ENCODE assay signal across 19 cellular contexts in the genomic region with DNA sequence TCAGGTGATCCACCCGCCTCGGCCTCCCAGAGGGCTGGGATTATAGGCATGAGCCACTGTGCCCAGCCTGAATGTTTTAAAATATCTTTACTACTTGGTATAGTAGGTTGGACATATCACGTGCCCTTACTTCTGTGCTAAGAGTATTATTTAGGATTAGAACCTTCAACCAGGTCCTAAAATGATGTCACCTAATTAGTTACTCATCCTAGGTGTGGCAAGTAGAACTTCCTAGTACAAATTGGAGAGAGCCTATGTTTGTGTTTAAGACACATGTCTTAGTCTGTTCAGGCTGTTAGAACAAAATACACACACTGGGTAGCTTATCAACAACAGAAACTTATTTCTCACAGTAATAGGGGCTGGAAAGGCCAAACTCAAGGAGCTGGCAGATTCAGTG. TPM values are rescaled to one million over a fixed set of nuclear protein-coding genes. Genes with fewer than 3 reads are reported as not detected.
DNase-seq lines count a peak whose midpoint lies in the region; FAIRE-seq and TF ChIP-seq lines count a peak whose summit lies in the region.
"Had no signal": no experiment of that assay in that cellular context is flagged by ENCODE, and none has a peak within 500 bp of the region (broad histone marks: within the 10 kb centered on the region; RNA-seq: fewer than 3 reads in every experiment).

No MANE protein-coding gene starts in this region.

- peaks cover 41% of the 10 kb centered on the region for H3K4me1 ChIP-seq in BLaER1
- peaks cover 13% of the 10 kb centered on the region for H3K4me1 ChIP-seq in keratinocyte (ENCODE audit: control insufficient read depth, extremely low read depth, insufficient read depth, low read length)
- H3K4me1 ChIP-seq in H9 (ENCODE audit: insufficient read depth, low read length) = peaks cover 8% of the 10 kb centered on the region

- dilution Hi-C loops in keratinocyte (cut with MboI; ENCODE audit: extremely low pct_ligation_motif_present, low sequenced_read_pairs) = no loop called here

- H3K79me1 ChIP-seq in H9 (ENCODE audit: insufficient read depth, low read depth, low read length, poor library complexity, severe bottlenecking) = no peaks in the 10 kb centered on the region

- no peak overlapping the region for H3K18ac ChIP-seq in H9 (ENCODE audit: insufficient read length, low read depth, low read length)

- WGBS in H9 (ENCODE audit: extremely low coverage, insufficient read length, low lambda C conversion rate) = no CpG with 5 or more reads among the region's 3 CpGs

- no peak overlapping the region for H2AFZ ChIP-seq in keratinocyte (ENCODE audit: control insufficient read depth, low read length)
- H2AFZ ChIP-seq in H9 (ENCODE audit: low read length) = no peak overlapping the region

- no peaks in the 10 kb centered on the region for H3K9me1 ChIP-seq in keratinocyte (ENCODE audit: control insufficient read depth, extremely low read depth, insufficient read depth, low read length)

- H3K23me2 ChIP-seq in H9 (ENCODE audit: insufficient read length, low read depth, low read length, poor library complexity, severe bottlenecking) = no peaks in the 10 kb centered on the region

- peak overlapping the region; percentile 7; the same call in 1 of the 2 replicates for H3K27ac ChIP-seq in BLaER1
- no peak overlapping the region for H3K27ac ChIP-seq in keratinocyte (ENCODE audit: control insufficient read depth, insufficient read depth, low read length)
- H3K27ac ChIP-seq in H9 (ENCODE audit: insufficient read length, low read depth, low read length) = no peak overlapping the region
- H3K27ac ChIP-seq: cardiac muscle cell had no signal

- H2BK20ac ChIP-seq in H9 (ENCODE audit: low read depth, low read length, poor library complexity, severe bottlenecking) = no peak overlapping the region

- H2BK15ac ChIP-seq in H9 (ENCODE audit: low read depth, low read length) = no peak overlapping the region

- H3K36me3 ChIP-seq in BLaER1 = no peaks in the 10 kb centered on the region
- H3K36me3 ChIP-seq in keratinocyte (ENCODE audit: control insufficient read depth in 2 of 2, extremely low read depth in 1 of 2, insufficient read depth in 2 of 2, low read length in 2 of 2) = no peaks in the 10 kb centered on the region
- H3K36me3 ChIP-seq: cardiac muscle cell, HAP-1 had no signal

- H3K4me3 ChIP-seq in BLaER1 = no peak overlapping the region
- H3K4me3 ChIP-seq in keratinocyte (ENCODE audit: control insufficient read depth in 2 of 3, extremely low read depth in 1 of 3, insufficient read depth in 2 of 3, low read depth in 1 of 3, low read length in 3 of 3) = no peak overlapping the region
- H3K4me3 ChIP-seq: cardiac muscle cell, HAP-1, K562 had no signal

- no peak overlapping the region for H4K91ac ChIP-seq in H9 (ENCODE audit: insufficient read length, low read depth, low read length)

- DNase-seq in NCI-H82 treated with DMSO at 0.1 percent for 48 hours (lab: John Stamatoyannopoulos, UW; ENCODE audit: unreplicated experiment) = peak; percentile 51
- no peak for DNase-seq in keratinocyte (ENCODE audit: low read depth, low spot score)
- peak; percentile 75 for DNase-seq in renal cortical epithelial cell (ENCODE audit: low read depth)
- DNase-seq in RKO (ENCODE audit: low spot score) = no peak
- no peak for DNase-seq in Ammon's horn (ENCODE audit: low spot score)
- DNase-seq in H4 (ENCODE audit: low spot score) = no peak
- DNase-seq in H9 = no peak
- DNase-seq: activated CD4-positive, alpha-beta memory T cell treated with anti-CD3 and anti-CD28 coated beads, Interleukin-2, amount 10 ng/mL, durations not matched to agents 7 days and 5 days; activated naive CD4-positive, alpha-beta T cell treated with Interleukin-2 at 50 U/mL for 16 hours; amygdala; immature natural killer cell; NCI-H526; stimulated activated CD4-positive, alpha-beta T cell treated with anti-CD3 and anti-CD28 coated beads, Interleukin-4, amount 100 ng/mL, for 24 hours; stimulated activated naive CD4-positive, alpha-beta T cell treated with Interleukin-2 at 50 U/mL for 16 hours had no signal

- H2AK5ac ChIP-seq in H9 (ENCODE audit: insufficient read length, low read length) = no peak overlapping the region

- H3K14ac ChIP-seq in H9 (ENCODE audit: insufficient read depth, low read length) = no peak overlapping the region

- no peak overlapping the region for H3K56ac ChIP-seq in H9 (ENCODE audit: insufficient read length, low read depth, low read length)

- H3K27me3 Mint-ChIP-seq in H9 (ENCODE audit: low read depth) = no peaks in the 10 kb centered on the region

- H3K27me3 ChIP-seq in BLaER1 = no peaks in the 10 kb centered on the region
- no peaks in the 10 kb centered on the region for H3K27me3 ChIP-seq in keratinocyte (ENCODE audit: control insufficient read depth, extremely low read depth, insufficient read depth, low read length)
- H3K27me3 ChIP-seq in H9 (ENCODE audit: insufficient read depth, low read length) = no peaks in the 10 kb centered on the region
- H3K27me3 ChIP-seq: cardiac muscle cell had no signal

- H3K27ac Mint-ChIP-seq in H9 = no peak overlapping the region
- H3K27ac Mint-ChIP-seq: activated CD4-positive, alpha-beta memory T cell treated with anti-CD3 and anti-CD28 coated beads, Interleukin-2, amount 10 ng/mL, durations not matched to agents 7 days and 5 days had no signal

- no peak overlapping the region for H3K4ac ChIP-seq in H9 (ENCODE audit: low read depth, low read length)

- H2BK120ac ChIP-seq in H9 (ENCODE audit: low read depth, low read length, poor library complexity, severe bottlenecking) = no peak overlapping the region

- H3K4me1 Mint-ChIP-seq in H9 = peaks cover 26 to 28% of the 10 kb centered on the region in 2 experiments

- no peak overlapping the region for H3T11ph ChIP-seq in H9 (ENCODE audit: low read length)

- peaks cover 0 to 5% (median 0%) of the 10 kb centered on the region in 3 experiments; a peak in 2 of 7 replicates for H3K36me3 Mint-ChIP-seq in H9 (ENCODE audit: insufficient read depth in 1 of 3, low read depth in 3 of 3)

- H3K4me2 ChIP-seq in BLaER1 (peak overlapping the region; percentile 87), keratinocyte (ENCODE audit: control insufficient read depth, extremely low read depth, insufficient read depth, low read depth, low read length) (no peak overlapping the region), H9 (ENCODE audit: insufficient read depth, insufficient read length, low read length) (no peak overlapping the region)

- H3K79me2 ChIP-seq in keratinocyte (ENCODE audit: control insufficient read depth, insufficient read depth, low read length) (no peaks in the 10 kb centered on the region), H9 (ENCODE audit: insufficient read depth, low read length) (no peaks in the 10 kb centered on the region)

- H4K20me1 ChIP-seq in BLaER1 (no peaks in the 10 kb centered on the region), keratinocyte (ENCODE audit: control insufficient read depth, extremely low read depth, insufficient read depth, low read length) (no peaks in the 10 kb centered on the region), H9 (ENCODE audit: control insufficient read depth, insufficient read depth, insufficient read length) (no peaks in the 10 kb centered on the region)

- FAIRE-seq in keratinocyte (lab: Jason Lieb, UNC) = peak; percentile 58
- FAIRE-seq: A204.1, K562 had no signal

- H2BK12ac ChIP-seq in H9 (ENCODE audit: insufficient read length, low read depth, low read length) = no peak overlapping the region

- no peak overlapping the region for H4K8ac ChIP-seq in H9 (replicated peaks; ENCODE audit: insufficient read length, low read depth, low read length)

- H3K23ac ChIP-seq in H9 (ENCODE audit: insufficient read length, low read depth, low read length) = no peak overlapping the region

- no peak overlapping the region for H4K5ac ChIP-seq in H9 (ENCODE audit: insufficient read length, low read depth, low read length)

- H3K9me3 ChIP-seq in BLaER1 = no peaks in the 10 kb centered on the region
- no peaks in the 10 kb centered on the region for H3K9me3 ChIP-seq in keratinocyte (ENCODE audit: control insufficient read depth, low read depth, low read length)
- no peaks in the 10 kb centered on the region for H3K9me3 ChIP-seq in H9 (ENCODE audit: control insufficient read depth, low read depth, low read length)
- H3K9me3 ChIP-seq: HAP-1 had no signal

- peaks cover 0 to 3% of the 10 kb centered on the region in 2 experiments; a peak in 1 of 5 replicates for H3K9me3 Mint-ChIP-seq in H9
- H3K9me3 Mint-ChIP-seq: activated CD4-positive, alpha-beta memory T cell treated with anti-CD3 and anti-CD28 coated beads, Interleukin-2, amount 10 ng/mL, durations not matched to agents 7 days and 5 days; immature natural killer cell had no signal

- no peak overlapping the region for H3K9ac ChIP-seq in BLaER1
- H3K9ac ChIP-seq in keratinocyte (ENCODE audit: control insufficient read depth, extremely low read depth, insufficient read depth, low read length) = no peak overlapping the region
- H3K9ac ChIP-seq in H9 (ENCODE audit: extremely low read depth, insufficient read length, low read length) = no peak overlapping the region

- no peak for TF ChIP-seq CTCF in keratinocyte (optimal IDR thresholded peaks at IDR 0.05 in 1 of 3, IDR thresholded peaks at IDR 0.05 in 1 of 3, conservative IDR thresholded peaks at IDR 0.05 in 1 of 3; ENCODE audit: extremely low read depth in 1 of 3, insufficient read depth in 2 of 3, low read length in 3 of 3)
- TF ChIP-seq CTCF in H9 (conservative IDR thresholded peaks at IDR 0.05) = no peak

- no peak overlapping the region for H3K4me3 Mint-ChIP-seq in H9
- H3K4me3 Mint-ChIP-seq: activated CD4-positive, alpha-beta memory T cell treated with anti-CD3 and anti-CD28 coated beads, Interleukin-2, amount 10 ng/mL, durations not matched to agents 7 days and 5 days; immature natural killer cell had no signal

- no peak overlapping the region for H2BK5ac ChIP-seq in H9 (ENCODE audit: insufficient read length, low read length)

RNA-seq across cellular contexts. Expression of gene ZFAND5, which starts 51.5 kb away (rescaled TPM):
- 39.2 to 67.9 TPM (median 67.3 TPM) in 3 replicates for polyA plus RNA-seq in keratinocyte
- 244 TPM for polyA plus RNA-seq in keratinocyte (2011; ENCODE audit: low read depth)
- polyA plus RNA-seq in keratinocyte (2011; cell fraction: cytosol; rRNA removed) = 30.5 and 64.9 TPM in 2 replicates
- 93.2 and 112 TPM in 2 replicates for polyA plus RNA-seq in keratinocyte (2011; cell fraction: nucleus; rRNA removed)
- polyA plus RNA-seq in keratinocyte (2012; ENCODE audit: low replicate concordance) = 63.6 and 146 TPM in 2 replicates
- 11.9 to 48.9 TPM (median 30.8 TPM) in 3 replicates for polyA minus RNA-seq in keratinocyte
- polyA minus RNA-seq in keratinocyte (2011; cell fraction: cytosol; rRNA and poly(A)+ RNA removed) = 42.0 TPM
- 80.9 and 119 TPM in 2 replicates for polyA minus RNA-seq in keratinocyte (2011; cell fraction: nucleus; rRNA and poly(A)+ RNA removed)
- total RNA-seq in renal cortical epithelial cell (134 and 256 TPM in 2 replicates), H9 (2021) (293 and 304 TPM in 2 replicates)
- 170 and 179 TPM in 2 replicates for total RNA-seq in H4 (2014; rRNA removed; shearing (Covaris generic))

Comparison
In these comparisons a context has a peak if more than half of its experiments do, and no peak if none do; other contexts are left out.
1. DNase-seq: peak in NCI-H82 treated with DMSO at 0.1 percent for 48 hours (single experiment) and renal cortical epithelial cell (single experiment); none in keratinocyte (single experiment), RKO (single experiment), Ammon's horn (single experiment), H4 (single experiment) and H9 (single experiment).